ENCODE assay signal across 7 cellular contexts in genomic region chr10:80664071-80664680, GRCh38.
A peak's percentile ranks its signal among the peaks of the same experiment; 100 is the strongest.
DNase-seq lines count a peak whose midpoint lies in the region; ATAC-seq and TF ChIP-seq lines count a peak whose summit lies in the region.

No MANE protein-coding gene starts in this region.

- H3K36me3 ChIP-seq in HCT116 (ENCODE audit: control insufficient read depth in 1 of 2, insufficient read depth in 2 of 2, low read length in 2 of 2) = no peaks in the 10 kb centered on the region
- no peaks in the 10 kb centered on the region for H3K36me3 ChIP-seq in kidney epithelial cell (ENCODE audit: control insufficient read depth, insufficient read depth, low read length)

- no peaks in the 10 kb centered on the region for H4K20me1 ChIP-seq in HCT116 (ENCODE audit: insufficient read depth)

- intact Hi-C loops in HCT116 (cut with micrococcal nuclease) = loop anchor here (1.0 to 10.0 kb wide), 3 partner anchors 260 to 351 kb away; no protein-coding TSS in a partner anchor

- no peak overlapping the region for H3K27ac ChIP-seq in HCT116 (ENCODE audit: low read depth, low read length)

- H3K9me3 ChIP-seq in HCT116 (ENCODE audit: control insufficient read depth in 1 of 2, insufficient read depth in 1 of 2, low read depth in 1 of 2, low read length in 2 of 2) = no peaks in the 10 kb centered on the region

- TF ChIP-seq CTCF in GM12865 (IDR thresholded peaks at IDR 0.05; ENCODE audit: insufficient read depth, low read depth, low read length, missing control alignments) (peak; percentile 96), HCT116 (IDR thresholded peaks at IDR 0.05 in 2 of 3, conservative IDR thresholded peaks at IDR 0.05 in 1 of 3; ENCODE audit: borderline replicate concordance in 1 of 3, insufficient read depth in 1 of 3, low read depth in 2 of 3, low read length in 2 of 3) (peak; percentile 74 to 92 (median 92)), cardiac fibroblast (IDR thresholded peaks at IDR 0.05; ENCODE audit: low read depth, low read length) (peak; percentile 85), kidney epithelial cell (IDR thresholded peaks at IDR 0.05; ENCODE audit: insufficient read depth, low read length, poor library complexity, severe bottlenecking) (peak; percentile 92)

- peak; percentile 78 for TF ChIP-seq RAD21 in HCT116 (IDR thresholded peaks at IDR 0.05; ENCODE audit: low read depth)

- no TSS peak for BruUV-seq in HCT116 (replicated peaks; lab: Mats Ljungman, UMichigan)

- H3K9me2 ChIP-seq in HCT116 (ENCODE audit: insufficient read depth) = no peaks in the 10 kb centered on the region

- RAD21 ChIA-PET in HCT116 (lab: Charles Lee; ENCODE audit: low non-redundant PET in 1 of 2, low total read pairs in 2 of 2, uncharacterized antibody in 2 of 2, unreplicated experiment in 2 of 2) = interaction anchor here (0.6 to 0.7 kb wide), 2 partner anchors 260 kb away, joined by 3 to 5 read pairs; no protein-coding TSS in a partner anchor

- TF ChIP-seq POLR2A in HCT116 (IDR thresholded peaks at IDR 0.05; ENCODE audit: borderline replicate concordance, extremely low read depth, insufficient read depth, insufficient read length) = no peak

- peak overlapping the region; percentile 96 for H2AFZ ChIP-seq in HCT116 (ENCODE audit: low read depth, low read length, poor library complexity, severe bottlenecking)

- DNase-seq in GM12865 (ENCODE audit: low read depth) (peak; percentile 66), HCT116 (ENCODE audit: low read depth, low spot score) (peak; percentile 66), NAMALWA (ENCODE audit: low spot score) (peak; percentile 54), T-helper 9 cell (peak; percentile 22), cardiac fibroblast (ENCODE audit: low read depth in 2 of 2) (peak; percentile 58 to 65), kidney epithelial cell (ENCODE audit: low read depth) (peak; percentile 16)
- DNase-seq in stimulated activated CD4-positive, alpha-beta T cell treated with anti-CD3 and anti-CD28 coated beads, Interleukin-4, amount 100 ng/mL, for 24 hours = peak; percentile 42

- H3K27me3 ChIP-seq in HCT116 (ENCODE audit: insufficient read depth, low read length) = no peaks in the 10 kb centered on the region
- H3K27me3 ChIP-seq in kidney epithelial cell (ENCODE audit: control insufficient read depth, insufficient read depth, low read length) = no peaks in the 10 kb centered on the region

- POLR2A ChIA-PET in HCT116 (lab: Charles Lee) = interaction anchor here (1.0 kb wide), 1 partner anchor 260 kb away, joined by 4 read pairs; no protein-coding TSS in a partner anchor

- peaks cover 3 to 13% of the 10 kb centered on the region in 2 experiments; a peak in 2 of 4 replicates for H3K4me1 ChIP-seq in HCT116 (ENCODE audit: control insufficient read depth in 1 of 2, insufficient read depth in 2 of 2, low read length in 2 of 2)

- ATAC-seq in HCT116 = peak; percentile 90

- H3K4me3 ChIP-seq in GM12865 (ENCODE audit: low read depth, low read length) = no peak overlapping the region
- H3K4me3 ChIP-seq in HCT116 (replicated peaks in 1 of 2; ENCODE audit: low read depth in 1 of 2, low read length in 2 of 2) = no peak overlapping the region
- H3K4me3 ChIP-seq in cardiac fibroblast (replicated peaks in 1 of 2; ENCODE audit: low read depth in 2 of 2, low read length in 2 of 2) = no peak overlapping the region
- H3K4me3 ChIP-seq in kidney epithelial cell (ENCODE audit: low read depth, low read length) = no peak overlapping the region

- no peak overlapping the region for H3K9ac ChIP-seq in HCT116 (ENCODE audit: low read length)

- H3K4me2 ChIP-seq in HCT116 (ENCODE audit: low read length) = peak overlapping the region; percentile 35

- H3K79me2 ChIP-seq in HCT116 (ENCODE audit: insufficient read depth, low read length) = no peaks in the 10 kb centered on the region

- CTCF ChIA-PET in HCT116 (lab: Charles Lee) = interaction anchor here (0.7 to 3.4 kb wide), 16 partner anchors 10 to 497 kb away, joined by 3 to 37 read pairs (median 3); partner anchors contain the start of gene MAT1A

TF ChIP-seq in HCT116, 20 proteins besides CTCF, POLR2A, EP300 and RAD21:
- TF ChIP-seq SRF (IDR thresholded peaks at IDR 0.05; ENCODE audit: low read depth) (no peak), CBX3 (IDR thresholded peaks at IDR 0.05; ENCODE audit: low read depth) (peak; percentile 41; the same call in 1 of the 2 replicates), YY1 (IDR thresholded peaks at IDR 0.05; ENCODE audit: extremely low read depth, insufficient replicate concordance, low read depth, low read length) (peak; percentile 57)

Comparison
In these comparisons a context has a peak if more than half of its experiments do, and no peak if none do; other contexts are left out.
1. DNase-seq: peak in every context shown above with its lines; median percentile 66 in GM12865; 66 in HCT116; 62 in cardiac fibroblast; 54 in NAMALWA; 42 in stimulated activated CD4-positive, alpha-beta T cell treated with anti-CD3 and anti-CD28 coated beads, Interleukin-4, amount 100 ng/mL, for 24 hours; 22 in T-helper 9 cell; 16 in kidney epithelial cell.